21 cellular contexts compared by ENCODE assay signal in genomic region chr5:138210985-138211384, GRCh38. TPM values are rescaled to one million over a fixed set of nuclear protein-coding genes. Genes with fewer than 3 reads are reported as not detected.
DNase-seq lines count a peak whose midpoint lies in the region; ATAC-seq, FAIRE-seq and TF ChIP-seq lines count a peak whose summit lies in the region.
"Had no signal": no experiment of that assay in that cellular context is flagged by ENCODE, and none has a peak within 500 bp of the region (broad histone marks: within the 10 kb centered on the region; RNA-seq: fewer than 3 reads in every experiment).

No MANE protein-coding gene starts in this region.

- H3K9ac ChIP-seq in Loucy (ENCODE audit: low read depth, low read length, poor library complexity, severe bottlenecking): no peak overlapping the region

- WGBS in small intestine, 3 donors: 92 to 96% (median 92%) methylated on average over 3 of the region's 3 CpGs

- ATAC-seq in central memory CD8-positive, alpha-beta T cell (replicated peaks; ENCODE audit: extremely low read depth, poor library complexity, severe bottlenecking): no peak
- ATAC-seq in stimulated activated memory B cell treated with anti-CD40 and anti-IgM and Interleukin-4, amounts not matched to agents 10 μg/mL and 1 μg/mL and 100 μg/mL, for 72 hours: no peak
- ATAC-seq: body of pancreas, Right ventricle myocardium inferior, upper lobe of right lung had no signal

- TF ChIP-seq POLR2A in breast epithelium (IDR thresholded peaks at IDR 0.05): no peak

- H2AFZ ChIP-seq in Loucy (ENCODE audit: low read length): no peak overlapping the region
- H2AFZ ChIP-seq: hepatocyte had no signal

- no peak overlapping the region for H3K27ac Mint-ChIP-seq in MCF 10A (ENCODE audit: low read depth, unreplicated experiment)
- no peak overlapping the region for H3K27ac Mint-ChIP-seq in central memory CD8-positive, alpha-beta T cell (ENCODE audit: low read depth)
- no peak overlapping the region for H3K27ac Mint-ChIP-seq in stimulated activated memory B cell treated with anti-CD40 and anti-IgM and Interleukin-4, amounts not matched to agents 10 μg/mL and 1 μg/mL and 100 μg/mL, for 72 hours

- peaks cover 4% of the 10 kb centered on the region for H3K36me3 ChIP-seq in breast epithelium
- H3K36me3 ChIP-seq in Loucy (ENCODE audit: insufficient read depth, low read length): peaks cover 6% of the 10 kb centered on the region; the same call in 1 of the 2 replicates
- H3K36me3 ChIP-seq in small intestine (ENCODE audit: control insufficient read depth in 2 of 2, insufficient read depth in 2 of 2, low read length in 2 of 2): no peaks in the 10 kb centered on the region
- H3K36me3 ChIP-seq: prostate gland had no signal

- H3K9me3 ChIP-seq in breast epithelium: no peaks in the 10 kb centered on the region
- no peaks in the 10 kb centered on the region for H3K9me3 ChIP-seq in Loucy (ENCODE audit: insufficient read depth, low read depth, low read length)
- H3K9me3 ChIP-seq in small intestine (ENCODE audit: control insufficient read depth, low read depth): no peaks in the 10 kb centered on the region
- H3K9me3 ChIP-seq: body of pancreas, prostate gland, upper lobe of right lung had no signal

- no peak overlapping the region for H3K4me3 ChIP-seq in breast epithelium
- H3K4me3 ChIP-seq in Loucy (ENCODE audit: low read length, poor library complexity, severe bottlenecking): peak overlapping the region; percentile 90
- H3K4me3 ChIP-seq in small intestine (ENCODE audit: low read depth in 1 of 2, low read length in 2 of 2): no peak overlapping the region
- H3K4me3 ChIP-seq: body of pancreas, hepatocyte, lung, prostate gland, upper lobe of right lung had no signal

- peaks cover 45% of the 10 kb centered on the region for H3K36me3 Mint-ChIP-seq in MCF 10A (ENCODE audit: insufficient read depth, unreplicated experiment)
- peaks cover 25% of the 10 kb centered on the region for H3K36me3 Mint-ChIP-seq in central memory CD8-positive, alpha-beta T cell (ENCODE audit: insufficient read depth)
- peaks cover 14% of the 10 kb centered on the region for H3K36me3 Mint-ChIP-seq in stimulated activated memory B cell treated with anti-CD40 and anti-IgM and Interleukin-4, amounts not matched to agents 10 μg/mL and 1 μg/mL and 100 μg/mL, for 72 hours

- H3K27ac ChIP-seq in breast epithelium: no peak overlapping the region
- no peak overlapping the region for H3K27ac ChIP-seq in small intestine (ENCODE audit: low read depth in 1 of 2, low read length in 1 of 2)
- H3K27ac ChIP-seq: body of pancreas, hepatocyte, prostate gland, upper lobe of right lung had no signal

- H3K4me1 Mint-ChIP-seq in MCF 10A (ENCODE audit: insufficient read depth, unreplicated experiment): peaks cover 21% of the 10 kb centered on the region
- H3K4me1 Mint-ChIP-seq in central memory CD8-positive, alpha-beta T cell: peaks cover 16% of the 10 kb centered on the region
- H3K4me1 Mint-ChIP-seq in stimulated activated memory B cell treated with anti-CD40 and anti-IgM and Interleukin-4, amounts not matched to agents 10 μg/mL and 1 μg/mL and 100 μg/mL, for 72 hours: peaks cover 20% of the 10 kb centered on the region

- DNase-seq in MCF 10A (ENCODE audit: unreplicated experiment) (no peak), breast epithelium (ENCODE audit: low spot score in 2 of 2) (no peak), small intestine (no peak), GM03348 (ENCODE audit: low spot score) (no peak)
- DNase-seq in central memory CD8-positive, alpha-beta T cell (ENCODE audit: low spot score in 2 of 2): no peak
- DNase-seq: AML-193, body of pancreas, islet precursor cell, KBM-7, NCI-H1048, NCI-H2029 treated with DMSO at 0.1 percent for 48 hours, NCI-H526, SW 1271, upper lobe of right lung had no signal

- peaks cover 0 to 6% of the 10 kb centered on the region in 2 donors for H3K4me1 ChIP-seq in breast epithelium
- H3K4me1 ChIP-seq in Loucy (ENCODE audit: insufficient read depth, low read length, poor library complexity, severe bottlenecking): peaks cover 12% of the 10 kb centered on the region
- peaks cover 0 to 2% of the 10 kb centered on the region in 2 donors for H3K4me1 ChIP-seq in small intestine (ENCODE audit: control insufficient read depth in 2 of 2, insufficient read depth in 1 of 2, low read depth in 1 of 2, low read length in 1 of 2)

- H3K4me2 ChIP-seq in Loucy (ENCODE audit: low read depth, low read length, poor library complexity, severe bottlenecking): peak overlapping the region; percentile 76

- no peak for FAIRE-seq in small intestine (lab: Jason Lieb, UNC)
- FAIRE-seq: H1 had no signal

- H3K27me3 Mint-ChIP-seq in MCF 10A (ENCODE audit: insufficient read depth, unreplicated experiment): no peaks in the 10 kb centered on the region
- H3K27me3 Mint-ChIP-seq in central memory CD8-positive, alpha-beta T cell: no peaks in the 10 kb centered on the region
- no peaks in the 10 kb centered on the region for H3K27me3 Mint-ChIP-seq in stimulated activated memory B cell treated with anti-CD40 and anti-IgM and Interleukin-4, amounts not matched to agents 10 μg/mL and 1 μg/mL and 100 μg/mL, for 72 hours

- TF ChIP-seq CTCF in MCF 10A (IDR thresholded peaks at IDR 0.05; ENCODE audit: unreplicated experiment) (no peak), breast epithelium (IDR thresholded peaks at IDR 0.05) (no peak), Loucy (conservative IDR thresholded peaks at IDR 0.05; ENCODE audit: low read length) (no peak)

- H3K4me3 Mint-ChIP-seq in MCF 10A (ENCODE audit: unreplicated experiment): peak overlapping the region; percentile 20
- peak overlapping the region; percentile 19 for H3K4me3 Mint-ChIP-seq in central memory CD8-positive, alpha-beta T cell
- peak overlapping the region; percentile 38 for H3K4me3 Mint-ChIP-seq in stimulated activated memory B cell treated with anti-CD40 and anti-IgM and Interleukin-4, amounts not matched to agents 10 μg/mL and 1 μg/mL and 100 μg/mL, for 72 hours

- CTCF ChIA-PET in MCF 10A (lab: Yijun Ruan, JAX): interaction anchor here (1.0 to 6.0 kb wide), 3 partner anchors 10 to 127 kb away, joined by 4 to 48 read pairs (median 11); partner anchors contain the start of gene FAM53C

- H3K27me3 ChIP-seq in breast epithelium (no peaks in the 10 kb centered on the region), Loucy (ENCODE audit: insufficient read depth, low read length, poor library complexity, severe bottlenecking) (no peaks in the 10 kb centered on the region), small intestine (ENCODE audit: control insufficient read depth in 2 of 2, insufficient read depth in 2 of 2, low read length in 2 of 2) (no peaks in the 10 kb centered on the region)
- H3K27me3 ChIP-seq: body of pancreas, hepatocyte, upper lobe of right lung had no signal

- H3K9me2 ChIP-seq in Loucy (replicated peaks; ENCODE audit: low read depth, low read length): no peaks in the 10 kb centered on the region

- intact Hi-C loops in MCF 10A (cut with micrococcal nuclease): no loop called here
- intact Hi-C loops in breast epithelium (cut with DNase I; ENCODE audit: low total_unique reads): no loop called here

- H3F3A ChIP-seq in Loucy (ENCODE audit: low read depth): no peaks in the 10 kb centered on the region

- POLR2A ChIA-PET in MCF 10A (lab: Yijun Ruan, JAX): interaction anchor here (4.5 kb wide), 1 partner anchor 143 kb away, joined by 60 read pairs; the partner anchor contains the start of gene KDM3B

- peaks cover 60% of the 10 kb centered on the region for H3K79me2 ChIP-seq in Loucy (ENCODE audit: insufficient read depth, low read length)

- no TSS peak for BruUV-seq in MCF 10A (replicated peaks; lab: Mats Ljungman, UMichigan)

- no peaks in the 10 kb centered on the region for H3K9me3 Mint-ChIP-seq in MCF 10A (ENCODE audit: unreplicated experiment)
- H3K9me3 Mint-ChIP-seq in central memory CD8-positive, alpha-beta T cell: no peaks in the 10 kb centered on the region
- no peaks in the 10 kb centered on the region for H3K9me3 Mint-ChIP-seq in stimulated activated memory B cell treated with anti-CD40 and anti-IgM and Interleukin-4, amounts not matched to agents 10 μg/mL and 1 μg/mL and 100 μg/mL, for 72 hours

- H4K20me1 ChIP-seq in Loucy (ENCODE audit: insufficient read depth, low read length, poor library complexity, severe bottlenecking): peaks cover 8% of the 10 kb centered on the region

RNA-seq across cellular contexts. Expression of gene CDC23, which starts 2.1 kb away (rescaled TPM):
- total RNA-seq in MCF 10A (2022) (49.7 and 67.1 TPM in 2 replicates), breast epithelium (10 to 100 TPM; 15.0 to 31.3 (median 22.0) TPM)
- polyA plus RNA-seq in small intestine: 10 to 100 TPM in 2 of 3 donors, 1 to 10 TPM in 1; 5.9 to 14.5 (median 10.3) TPM

RNA-seq across cellular contexts. Expression of gene KIF20A, which starts 32.1 kb away (rescaled TPM):
- total RNA-seq in MCF 10A (2022) (19.0 and 30.6 TPM in 2 replicates), breast epithelium (1 to 10 TPM in 1 of 3 donors, under 1 TPM in 1, not detected in 1; 0.29 to 2.1 TPM)
- polyA plus RNA-seq in small intestine: 10 to 100 TPM in 1 of 3 donors, 1 to 10 TPM in 1, under 1 TPM in 1; 0.27 to 10.2 (median 2.5) TPM

RNA-seq across cellular contexts. Expression of gene BRD8, which starts 32.6 kb away (rescaled TPM):
- 93.4 and 108 TPM in 2 replicates for total RNA-seq in MCF 10A (2022)
- total RNA-seq in breast epithelium: 10 to 100 TPM; 28.6 to 90.4 (median 69.5) TPM
- polyA plus RNA-seq in small intestine: 10 to 100 TPM; 17.0 to 28.7 (median 28.0) TPM
